ENCODE assay signal across 2 cellular contexts in the genomic region with DNA sequence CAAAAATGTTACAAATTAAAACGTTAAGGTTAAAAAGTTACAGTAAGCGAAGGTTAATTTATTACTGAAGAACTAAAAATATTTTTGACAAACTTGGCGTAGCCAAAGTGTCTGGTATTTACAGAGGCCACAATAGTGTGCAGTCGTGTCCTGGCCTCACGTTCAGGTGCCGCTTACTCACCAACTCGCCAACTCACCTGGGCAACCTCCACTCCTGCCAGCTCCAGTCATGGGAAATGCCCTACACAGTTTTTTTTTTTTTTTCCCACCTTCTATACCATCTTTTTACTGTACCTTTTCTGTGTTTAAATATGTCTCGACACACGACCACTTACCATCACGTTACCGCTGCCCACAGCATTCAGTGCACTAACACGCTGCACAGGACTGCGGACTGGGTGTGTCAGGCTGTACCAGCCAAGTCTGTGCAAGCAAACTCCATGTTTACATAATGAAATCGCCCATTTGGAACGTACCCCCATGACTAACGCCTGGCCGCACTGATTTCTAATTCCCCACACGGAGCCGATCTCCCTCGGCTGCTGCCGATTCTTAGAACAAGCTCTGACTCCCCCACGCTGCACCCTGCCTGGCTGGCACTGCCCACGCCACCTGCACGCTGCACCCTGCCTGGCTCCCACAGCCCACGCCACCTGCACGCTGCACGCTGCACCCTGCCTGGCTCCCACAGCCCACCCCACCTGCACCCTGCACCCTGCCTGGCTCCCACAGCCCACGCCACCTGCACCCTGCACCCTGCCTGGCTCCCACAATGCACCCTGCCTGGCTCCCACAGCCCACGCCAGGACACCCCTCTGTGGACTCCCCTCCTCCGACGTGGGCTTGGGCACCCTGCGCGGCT.
A peak's percentile ranks its signal among the peaks of the same experiment; 100 is the strongest.
TF ChIP-seq lines count a peak whose summit lies in the region.

No MANE protein-coding gene starts in this region.

TF ChIP-seq in A549, 52 proteins besides CTCF, POLR2A, EP300 and RAD21 (continues in another document):
- TF ChIP-seq, protein P1, sequence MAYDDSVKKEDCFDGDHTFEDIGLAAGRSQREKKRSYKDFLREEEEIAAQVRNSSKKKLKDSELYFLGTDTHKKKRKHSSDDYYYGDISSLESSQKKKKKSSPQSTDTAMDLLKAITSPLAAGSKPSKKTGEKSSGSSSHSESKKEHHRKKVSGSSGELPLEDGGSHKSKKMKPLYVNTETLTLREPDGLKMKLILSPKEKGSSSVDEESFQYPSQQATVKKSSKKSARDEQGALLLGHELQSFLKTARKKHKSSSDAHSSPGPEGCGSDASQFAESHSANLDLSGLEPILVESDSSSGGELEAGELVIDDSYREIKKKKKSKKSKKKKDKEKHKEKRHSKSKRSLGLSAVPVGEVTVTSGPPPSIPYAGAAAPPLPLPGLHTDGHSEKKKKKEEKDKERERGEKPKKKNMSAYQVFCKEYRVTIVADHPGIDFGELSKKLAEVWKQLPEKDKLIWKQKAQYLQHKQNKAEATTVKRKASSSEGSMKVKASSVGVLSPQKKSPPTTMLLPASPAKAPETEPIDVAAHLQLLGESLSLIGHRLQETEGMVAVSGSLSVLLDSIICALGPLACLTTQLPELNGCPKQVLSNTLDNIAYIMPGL (CRISPR knock-in tag; IDR thresholded peaks at IDR 0.05; ENCODE audit: borderline replicate concordance) = no peak
- no peak for TF ChIP-seq RNF2 (IDR thresholded peaks at IDR 0.05; ENCODE audit: borderline replicate concordance, low read depth)
- TF ChIP-seq MAZ (IDR thresholded peaks at IDR 0.05; ENCODE audit: borderline replicate concordance, low read depth, low read length) = no peak
- no peak for TF ChIP-seq RFX5 (IDR thresholded peaks at IDR 0.05)
- TF ChIP-seq FOSL2 (IDR thresholded peaks at IDR 0.05) = no peak
- TF ChIP-seq FOSL2 (CRISPR knock-in tag; IDR thresholded peaks at IDR 0.05) = peak; percentile 39; the same call in 1 of the 2 replicates
- no peak for TF ChIP-seq ZNF302 (CRISPR knock-in tag; IDR thresholded peaks at IDR 0.05)
- TF ChIP-seq, protein P2, sequence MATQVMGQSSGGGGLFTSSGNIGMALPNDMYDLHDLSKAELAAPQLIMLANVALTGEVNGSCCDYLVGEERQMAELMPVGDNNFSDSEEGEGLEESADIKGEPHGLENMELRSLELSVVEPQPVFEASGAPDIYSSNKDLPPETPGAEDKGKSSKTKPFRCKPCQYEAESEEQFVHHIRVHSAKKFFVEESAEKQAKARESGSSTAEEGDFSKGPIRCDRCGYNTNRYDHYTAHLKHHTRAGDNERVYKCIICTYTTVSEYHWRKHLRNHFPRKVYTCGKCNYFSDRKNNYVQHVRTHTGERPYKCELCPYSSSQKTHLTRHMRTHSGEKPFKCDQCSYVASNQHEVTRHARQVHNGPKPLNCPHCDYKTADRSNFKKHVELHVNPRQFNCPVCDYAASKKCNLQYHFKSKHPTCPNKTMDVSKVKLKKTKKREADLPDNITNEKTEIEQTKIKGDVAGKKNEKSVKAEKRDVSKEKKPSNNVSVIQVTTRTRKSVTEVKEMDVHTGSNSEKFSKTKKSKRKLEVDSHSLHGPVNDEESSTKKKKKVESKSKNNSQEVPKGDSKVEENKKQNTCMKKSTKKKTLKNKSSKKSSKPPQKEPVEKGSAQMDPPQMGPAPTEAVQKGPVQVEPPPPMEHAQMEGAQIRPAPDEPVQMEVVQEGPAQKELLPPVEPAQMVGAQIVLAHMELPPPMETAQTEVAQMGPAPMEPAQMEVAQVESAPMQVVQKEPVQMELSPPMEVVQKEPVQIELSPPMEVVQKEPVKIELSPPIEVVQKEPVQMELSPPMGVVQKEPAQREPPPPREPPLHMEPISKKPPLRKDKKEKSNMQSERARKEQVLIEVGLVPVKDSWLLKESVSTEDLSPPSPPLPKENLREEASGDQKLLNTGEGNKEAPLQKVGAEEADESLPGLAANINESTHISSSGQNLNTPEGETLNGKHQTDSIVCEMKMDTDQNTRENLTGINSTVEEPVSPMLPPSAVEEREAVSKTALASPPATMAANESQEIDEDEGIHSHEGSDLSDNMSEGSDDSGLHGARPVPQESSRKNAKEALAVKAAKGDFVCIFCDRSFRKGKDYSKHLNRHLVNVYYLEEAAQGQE (IDR thresholded peaks at IDR 0.05) = no peak
- TF ChIP-seq, protein P3, sequence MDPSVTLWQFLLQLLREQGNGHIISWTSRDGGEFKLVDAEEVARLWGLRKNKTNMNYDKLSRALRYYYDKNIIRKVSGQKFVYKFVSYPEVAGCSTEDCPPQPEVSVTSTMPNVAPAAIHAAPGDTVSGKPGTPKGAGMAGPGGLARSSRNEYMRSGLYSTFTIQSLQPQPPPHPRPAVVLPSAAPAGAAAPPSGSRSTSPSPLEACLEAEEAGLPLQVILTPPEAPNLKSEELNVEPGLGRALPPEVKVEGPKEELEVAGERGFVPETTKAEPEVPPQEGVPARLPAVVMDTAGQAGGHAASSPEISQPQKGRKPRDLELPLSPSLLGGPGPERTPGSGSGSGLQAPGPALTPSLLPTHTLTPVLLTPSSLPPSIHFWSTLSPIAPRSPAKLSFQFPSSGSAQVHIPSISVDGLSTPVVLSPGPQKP (IDR thresholded peaks at IDR 0.05; ENCODE audit: low read depth, low read length) = no peak
- no peak for TF ChIP-seq JUN (IDR thresholded peaks at IDR 0.05)
- no peak for TF ChIP-seq HOXB13 (CRISPR knock-in tag; IDR thresholded peaks at IDR 0.05; ENCODE audit: low read depth)
- TF ChIP-seq CEBPB (IDR thresholded peaks at IDR 0.05) = no peak
- TF ChIP-seq FOXS1 (CRISPR knock-in tag; IDR thresholded peaks at IDR 0.05) = peak; percentile 46; the same call in 1 of the 2 replicates
- TF ChIP-seq HOXA7 (CRISPR knock-in tag; IDR thresholded peaks at IDR 0.05) = no peak
- TF ChIP-seq, protein P4, sequence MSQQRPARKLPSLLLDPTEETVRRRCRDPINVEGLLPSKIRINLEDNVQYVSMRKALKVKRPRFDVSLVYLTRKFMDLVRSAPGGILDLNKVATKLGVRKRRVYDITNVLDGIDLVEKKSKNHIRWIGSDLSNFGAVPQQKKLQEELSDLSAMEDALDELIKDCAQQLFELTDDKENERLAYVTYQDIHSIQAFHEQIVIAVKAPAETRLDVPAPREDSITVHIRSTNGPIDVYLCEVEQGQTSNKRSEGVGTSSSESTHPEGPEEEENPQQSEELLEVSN (IDR thresholded peaks at IDR 0.05; ENCODE audit: borderline replicate concordance, low read depth) = no peak
- no peak for TF ChIP-seq TFCP2L1 (CRISPR knock-in tag; IDR thresholded peaks at IDR 0.05)
- TF ChIP-seq ZFP36 (IDR thresholded peaks at IDR 0.05; ENCODE audit: borderline replicate concordance, partially characterized antibody) = no peak
- TF ChIP-seq, protein P5, sequence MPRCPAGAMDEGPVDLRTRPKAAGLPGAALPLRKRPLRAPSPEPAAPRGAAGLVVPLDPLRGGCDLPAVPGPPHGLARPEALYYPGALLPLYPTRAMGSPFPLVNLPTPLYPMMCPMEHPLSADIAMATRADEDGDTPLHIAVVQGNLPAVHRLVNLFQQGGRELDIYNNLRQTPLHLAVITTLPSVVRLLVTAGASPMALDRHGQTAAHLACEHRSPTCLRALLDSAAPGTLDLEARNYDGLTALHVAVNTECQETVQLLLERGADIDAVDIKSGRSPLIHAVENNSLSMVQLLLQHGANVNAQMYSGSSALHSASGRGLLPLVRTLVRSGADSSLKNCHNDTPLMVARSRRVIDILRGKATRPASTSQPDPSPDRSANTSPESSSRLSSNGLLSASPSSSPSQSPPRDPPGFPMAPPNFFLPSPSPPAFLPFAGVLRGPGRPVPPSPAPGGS (IDR thresholded peaks at IDR 0.05) = no peak
- TF ChIP-seq JUNB (IDR thresholded peaks at IDR 0.05) = 0 out of 2 replicates have a peak, but pooled peaks have one; percentile 12
- no peak for TF ChIP-seq MYC (IDR thresholded peaks at IDR 0.05; ENCODE audit: borderline replicate concordance, low read length)
- TF ChIP-seq BHLHE40 (IDR thresholded peaks at IDR 0.05; ENCODE audit: low read depth, low read length) = no peak
- no peak for TF ChIP-seq KDM1A (IDR thresholded peaks at IDR 0.05; ENCODE audit: low read depth)
- no peak for TF ChIP-seq CHD4 (IDR thresholded peaks at IDR 0.05; ENCODE audit: borderline replicate concordance)
- no peak for TF ChIP-seq CBX8 (IDR thresholded peaks at IDR 0.05)
- no peak for TF ChIP-seq NFE2L2 (conservative IDR thresholded peaks at IDR 0.05; ENCODE audit: low read length)

TF ChIP-seq in IMR-90, 13 proteins besides CTCF, POLR2A, EP300 and RAD21 (continued from another document):
- TF ChIP-seq, protein P6, sequence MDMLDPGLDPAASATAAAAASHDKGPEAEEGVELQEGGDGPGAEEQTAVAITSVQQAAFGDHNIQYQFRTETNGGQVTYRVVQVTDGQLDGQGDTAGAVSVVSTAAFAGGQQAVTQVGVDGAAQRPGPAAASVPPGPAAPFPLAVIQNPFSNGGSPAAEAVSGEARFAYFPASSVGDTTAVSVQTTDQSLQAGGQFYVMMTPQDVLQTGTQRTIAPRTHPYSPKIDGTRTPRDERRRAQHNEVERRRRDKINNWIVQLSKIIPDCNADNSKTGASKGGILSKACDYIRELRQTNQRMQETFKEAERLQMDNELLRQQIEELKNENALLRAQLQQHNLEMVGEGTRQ (IDR thresholded peaks at IDR 0.05; ENCODE audit: low read depth, low read length) = no peak
- TF ChIP-seq MXI1 (IDR thresholded peaks at IDR 0.05; ENCODE audit: borderline replicate concordance, low read depth, low read length) (no peak), CHD1 (IDR thresholded peaks at IDR 0.05; ENCODE audit: low read depth, low read length) (no peak), RFX5 (IDR thresholded peaks at IDR 0.05; ENCODE audit: low read depth, low read length) (no peak), MAZ (IDR thresholded peaks at IDR 0.05; ENCODE audit: borderline replicate concordance, low read depth, low read length) (no peak), SMC3 (IDR thresholded peaks at IDR 0.05; ENCODE audit: low read depth, low read length) (no peak), NFE2L2 (IDR thresholded peaks at IDR 0.05; ENCODE audit: low read depth, low read length) (no peak), RCOR1 (IDR thresholded peaks at IDR 0.05; ENCODE audit: insufficient replicate concordance, low read length) (no peak), CEBPB (IDR thresholded peaks at IDR 0.05; ENCODE audit: low read depth, low read length) (no peak), MAFK (IDR thresholded peaks at IDR 0.05; ENCODE audit: low read depth, low read length) (no peak), BHLHE40 (IDR thresholded peaks at IDR 0.05; ENCODE audit: low read depth, low read length) (no peak)
- TF ChIP-seq, protein P3 (IDR thresholded peaks at IDR 0.05; ENCODE audit: borderline replicate concordance, low read depth, low read length) = no peak
